Comparison of ENCODE assay signal across 17 cellular contexts in the genomic region with DNA sequence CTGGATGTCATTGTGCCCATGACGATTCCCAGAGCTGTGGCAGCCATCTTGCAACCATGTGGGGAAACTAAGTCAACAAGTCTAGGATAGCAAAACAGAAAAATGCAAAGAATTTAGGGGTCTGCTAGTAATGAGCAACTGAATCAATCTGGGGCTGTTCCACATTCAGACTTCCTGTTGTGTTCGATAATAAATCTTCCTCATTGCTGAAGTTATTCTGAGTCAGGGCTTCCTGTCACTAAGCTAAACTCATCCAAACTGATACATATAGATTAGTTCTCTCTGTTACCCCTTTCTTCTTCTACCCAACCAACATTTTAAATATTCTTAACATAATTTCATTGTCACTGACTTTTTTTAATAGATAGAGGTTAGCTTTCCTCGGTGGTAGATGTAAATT.
"Had no signal": no experiment of that assay in that cellular context is flagged by ENCODE, and none has a peak within 500 bp of the region (broad histone marks: within the 10 kb centered on the region; RNA-seq: fewer than 3 reads in every experiment).

No MANE protein-coding gene starts in this region.

- H3K4me1 Mint-ChIP-seq: stimulated activated naive CD8-positive, alpha-beta T cell treated with anti-CD3 and anti-CD28 coated beads, Interleukin-15, amount 100 ng/mL, for 72 hours had no signal

- DNase-seq: activated CD4-positive, alpha-beta T cell treated with anti-CD3 and anti-CD28 coated beads, Interleukin-2, amount 50 U/mL, for 4 hours; activated CD4-positive, CD25-positive, alpha-beta regulatory T cell treated with anti-CD3 and anti-CD28 coated beads, Interleukin-2, amount 50 U/mL, for 72 hours; activated effector memory CD4-positive, alpha-beta T cell treated with anti-CD3 and anti-CD28 coated beads, Interleukin-2, amount 50 U/mL, for 16 hours; activated T-cell treated with anti-CD3 and anti-CD28 coated beads, Interleukin-2, amount 50 U/mL, for 1 hour; amniotic stem cell; body of pancreas; central memory CD4-positive, alpha-beta T cell; cortex of kidney; effector memory CD8-positive, alpha-beta T cell; hippocampal formation; kidney glomerular epithelial cell; pancreas; stimulated activated CD4-positive, alpha-beta T cell treated with anti-CD3 and anti-CD28 coated beads, Interleukin-15, amount 100 ng/mL, for 24 hours; stimulated activated CD4-positive, alpha-beta T cell treated with anti-CD3 and anti-CD28 coated beads, Interleukin-4, amount 100 ng/mL, for 24 hours; stimulated activated naive CD8-positive, alpha-beta T cell treated with anti-CD3 and anti-CD28 coated beads, Interleukin-15, amount 100 ng/mL, for 72 hours; testis had no signal

- ATAC-seq: activated naive CD4-positive, alpha-beta T cell treated with anti-CD3 and anti-CD28 coated beads, Interleukin-2, amount 50 U/mL, for 72 hours; body of pancreas; effector memory CD8-positive, alpha-beta T cell; pancreas; stimulated activated naive CD8-positive, alpha-beta T cell treated with anti-CD3 and anti-CD28 coated beads, Interleukin-15, amount 100 ng/mL, for 72 hours had no signal

- H3K27ac Mint-ChIP-seq: activated naive CD4-positive, alpha-beta T cell treated with anti-CD3 and anti-CD28 coated beads, Interleukin-2, amount 50 U/mL, for 72 hours; effector memory CD8-positive, alpha-beta T cell; stimulated activated naive CD8-positive, alpha-beta T cell treated with anti-CD3 and anti-CD28 coated beads, Interleukin-15, amount 100 ng/mL, for 72 hours had no signal

- H3K4me3 Mint-ChIP-seq: effector memory CD8-positive, alpha-beta T cell; stimulated activated naive CD8-positive, alpha-beta T cell treated with anti-CD3 and anti-CD28 coated beads, Interleukin-15, amount 100 ng/mL, for 72 hours had no signal

- H3K9me3 Mint-ChIP-seq: activated naive CD4-positive, alpha-beta T cell treated with anti-CD3 and anti-CD28 coated beads, Interleukin-2, amount 50 U/mL, for 72 hours; effector memory CD8-positive, alpha-beta T cell; stimulated activated naive CD8-positive, alpha-beta T cell treated with anti-CD3 and anti-CD28 coated beads, Interleukin-15, amount 100 ng/mL, for 72 hours had no signal
